ENCODE assay signal across 17 cellular contexts in genomic region chrX:150051096-150051495, GRCh38.
"Had no signal": no experiment of that assay in that cellular context is flagged by ENCODE, and none has a peak within 500 bp of the region (broad histone marks: within the 10 kb centered on the region; RNA-seq: fewer than 3 reads in every experiment).

No MANE protein-coding gene starts in this region.

- DNase-seq: activated CD4-positive, alpha-beta T cell treated with anti-CD3 and anti-CD28 coated beads, Interleukin-2, amount 50 U/mL, for 4 hours; effector memory CD8-positive, alpha-beta T cell; hypothalamus; kidney; left ventricle myocardium inferior; mucosa of descending colon; naive B cell; stimulated activated CD4-positive, alpha-beta T cell treated with anti-CD3 and anti-CD28 coated beads, Interleukin-12 subunit alpha, Interleukin-12 subunit beta, amount 100 ng/mL, for 4 hours; stimulated activated CD4-positive, alpha-beta T cell treated with anti-CD3 and anti-CD28 coated beads, Interleukin-1b, Interleukin-23, amount 100 ng/mL, for 48 hours; stimulated activated CD8-positive, alpha-beta memory T cell treated with anti-CD3 and anti-CD28 coated beads, Interleukin-4, amount 100 ng/mL, for 48 hours; stimulated activated naive CD4-positive, alpha-beta T cell treated with Interleukin-2 at 50 U/mL for 16 hours; substantia nigra; uterus had no signal

- ATAC-seq: activated T-cell treated with anti-CD3 and anti-CD28 coated beads, Interleukin-2, amount 50 U/mL, for 72 hours; effector memory CD8-positive, alpha-beta T cell; mucosa of descending colon had no signal

- H3K27ac ChIP-seq: cardiac muscle cell, left ventricle myocardium inferior, tibial nerve, uterus, VCaP had no signal
